ENCODE assay signal across 8 cellular contexts in genomic region chr1:226814751-226815496, GRCh38. TPM values are rescaled to one million over a fixed set of nuclear protein-coding genes. Genes with fewer than 3 reads are reported as not detected.
DNase-seq lines count a peak whose midpoint lies in the region; ATAC-seq, FAIRE-seq and TF ChIP-seq lines count a peak whose summit lies in the region.

No MANE protein-coding gene starts in this region.

- H3K27ac ChIP-seq in ovary, result peak overlapping the region in 1 of 2 donors; percentile 59

- WGBS in ovary, 3 donors, result 12 to 25% (median 16%) methylated on average over 10 of the region's 10 CpGs

- H3K36me3 Mint-ChIP-seq in WTC11, result no peaks in the 10 kb centered on the region

- TF ChIP-seq POLR2A in ovary (IDR thresholded peaks at IDR 0.05), result no peak

- POLR2A ChIA-PET in WTC11 (lab: Charles Lee), result no interaction called here

- CTCF ChIA-PET in WTC11 (lab: Charles Lee), result interaction anchor here (0.7 to 2.5 kb wide), 6 partner anchors 10 to 206 kb away, joined by 3 to 9 read pairs (median 4); no protein-coding TSS in a partner anchor

- H3K4me1 ChIP-seq in ovary (ENCODE audit: insufficient read depth), result peaks cover 2% of the 10 kb centered on the region

- intact Hi-C loops in ovary (cut with DNase I), result loop anchor here in 1 of 4 donors (5.0 kb wide), 1 partner anchor 1323 kb away; no protein-coding TSS in a partner anchor

- no peak overlapping the region for H3K27ac Mint-ChIP-seq in WTC11

- TF ChIP-seq CTCF in ovary (IDR thresholded peaks at IDR 0.05) (no peak), WTC11 (IDR thresholded peaks at IDR 0.05) (no peak)

- DNase-seq in HT1080 (ENCODE audit: low read depth) (peak; percentile 98), RCC 7860 (ENCODE audit: low spot score) (peak; percentile 83), fibroblast of peridontal ligament (ENCODE audit: extremely low read depth) (peak; percentile 74), ovary (peak in 4 of 5 donors; percentile 43 to 70 (median 59)), WTC11 (ENCODE audit: low spot score) (no peak)

- TF ChIP-seq EP300 in ovary (IDR thresholded peaks at IDR 0.05), result peak; percentile 86

- H3K4me3 Mint-ChIP-seq in WTC11, result no peak overlapping the region

- peaks cover 3% of the 10 kb centered on the region; the same call in 1 of the 2 replicates for H3K27me3 Mint-ChIP-seq in WTC11 (ENCODE audit: low read depth)

- no peaks in the 10 kb centered on the region for H3K36me3 ChIP-seq in ovary

- H3K9me3 ChIP-seq in ovary, result no peaks in the 10 kb centered on the region

- ATAC-seq in HG02623 (IDR thresholded peaks at IDR 0.05; ENCODE audit: unreplicated experiment) (no peak), GM18511 (IDR thresholded peaks at IDR 0.05; ENCODE audit: unreplicated experiment) (no peak), GM21529 (IDR thresholded peaks at IDR 0.05; ENCODE audit: unreplicated experiment) (no peak), WTC11 (no peak)

- FAIRE-seq in RCC 7860 (lab: Jason Lieb, UNC), result peak; percentile 75

- H3K4me3 ChIP-seq in ovary, result no peak overlapping the region

- H3K27me3 ChIP-seq in ovary, result no peaks in the 10 kb centered on the region

- H3K4me1 Mint-ChIP-seq in WTC11, result 0 out of 2 replicates have a peak, but pooled peaks cover 3% of the 10 kb centered on the region

- peaks cover 11% of the 10 kb centered on the region for H3K9me3 Mint-ChIP-seq in WTC11

TF ChIP-seq in WTC11, 78 proteins besides CTCF, POLR2A, EP300 and RAD21:
- no peak for TF ChIP-seq SMAD4 (CRISPR knock-in tag; IDR thresholded peaks at IDR 0.05)
- no peak for TF ChIP-seq ZNF512 (CRISPR knock-in tag; IDR thresholded peaks at IDR 0.05; ENCODE audit: borderline replicate concordance)
- TF ChIP-seq TEAD4 (CRISPR knock-in tag; IDR thresholded peaks at IDR 0.05), result no peak
- no peak for TF ChIP-seq ZMAT4 (CRISPR knock-in tag; IDR thresholded peaks at IDR 0.05)
- no peak for TF ChIP-seq AR (CRISPR knock-in tag; IDR thresholded peaks at IDR 0.05)
- no peak for TF ChIP-seq ZBTB21 (CRISPR knock-in tag; IDR thresholded peaks at IDR 0.05; ENCODE audit: borderline replicate concordance)
- no peak for TF ChIP-seq ELF4 (CRISPR knock-in tag; IDR thresholded peaks at IDR 0.05; ENCODE audit: low read depth)
- TF ChIP-seq RORB (CRISPR knock-in tag; IDR thresholded peaks at IDR 0.05), result no peak
- no peak for TF ChIP-seq ZNF263 (CRISPR knock-in tag; IDR thresholded peaks at IDR 0.05; ENCODE audit: low read depth)
- no peak for TF ChIP-seq ZNF396 (CRISPR knock-in tag; IDR thresholded peaks at IDR 0.05; ENCODE audit: borderline replicate concordance)
- TF ChIP-seq GABPB1 (CRISPR knock-in tag; IDR thresholded peaks at IDR 0.05), result no peak
- no peak for TF ChIP-seq FOXP1 (CRISPR knock-in tag; IDR thresholded peaks at IDR 0.05; ENCODE audit: borderline replicate concordance)
- no peak for TF ChIP-seq ZNF232 (CRISPR knock-in tag; IDR thresholded peaks at IDR 0.05)
- no peak for TF ChIP-seq CREB1 (CRISPR knock-in tag; IDR thresholded peaks at IDR 0.05)
- no peak for TF ChIP-seq ATF6 (CRISPR knock-in tag; IDR thresholded peaks at IDR 0.05)
- TF ChIP-seq TCF7 (CRISPR knock-in tag; IDR thresholded peaks at IDR 0.05; ENCODE audit: low read depth), result no peak
- no peak for TF ChIP-seq ATF2 (CRISPR knock-in tag; IDR thresholded peaks at IDR 0.05; ENCODE audit: borderline replicate concordance, low read depth)
- TF ChIP-seq NFYB (CRISPR knock-in tag; conservative IDR thresholded peaks at IDR 0.05; ENCODE audit: low read depth), result no peak
- no peak for TF ChIP-seq EMX1 (CRISPR knock-in tag; IDR thresholded peaks at IDR 0.05)
TF ChIP-seq in WTC11: peak in this region for 0.

RNA-seq across cellular contexts. Expression of gene PSEN2, which starts 55.5 kb away (rescaled TPM):
- total RNA-seq in HT1080 (2014; rRNA removed; shearing (Covaris generic)), result 24.5 and 29.1 TPM in 2 replicates
- polyA plus RNA-seq in HT1080 (2015; cell fraction: cytosol; rRNA removed), result 12.2 and 13.0 TPM in 2 replicates
- polyA plus RNA-seq in HT1080 (2015; cell fraction: nucleus; rRNA removed), result 19.3 and 21.6 TPM in 2 replicates
- total RNA-seq in ovary (10 to 100 TPM; 19.4 to 37.0 (median 27.1) TPM), WTC11 (2021) (18.4 to 23.5 TPM (median 23.4 TPM) in 3 replicates)
- 10 to 100 TPM; 17.8 to 20.1 TPM for polyA plus RNA-seq in ovary
